In the genomic region with DNA sequence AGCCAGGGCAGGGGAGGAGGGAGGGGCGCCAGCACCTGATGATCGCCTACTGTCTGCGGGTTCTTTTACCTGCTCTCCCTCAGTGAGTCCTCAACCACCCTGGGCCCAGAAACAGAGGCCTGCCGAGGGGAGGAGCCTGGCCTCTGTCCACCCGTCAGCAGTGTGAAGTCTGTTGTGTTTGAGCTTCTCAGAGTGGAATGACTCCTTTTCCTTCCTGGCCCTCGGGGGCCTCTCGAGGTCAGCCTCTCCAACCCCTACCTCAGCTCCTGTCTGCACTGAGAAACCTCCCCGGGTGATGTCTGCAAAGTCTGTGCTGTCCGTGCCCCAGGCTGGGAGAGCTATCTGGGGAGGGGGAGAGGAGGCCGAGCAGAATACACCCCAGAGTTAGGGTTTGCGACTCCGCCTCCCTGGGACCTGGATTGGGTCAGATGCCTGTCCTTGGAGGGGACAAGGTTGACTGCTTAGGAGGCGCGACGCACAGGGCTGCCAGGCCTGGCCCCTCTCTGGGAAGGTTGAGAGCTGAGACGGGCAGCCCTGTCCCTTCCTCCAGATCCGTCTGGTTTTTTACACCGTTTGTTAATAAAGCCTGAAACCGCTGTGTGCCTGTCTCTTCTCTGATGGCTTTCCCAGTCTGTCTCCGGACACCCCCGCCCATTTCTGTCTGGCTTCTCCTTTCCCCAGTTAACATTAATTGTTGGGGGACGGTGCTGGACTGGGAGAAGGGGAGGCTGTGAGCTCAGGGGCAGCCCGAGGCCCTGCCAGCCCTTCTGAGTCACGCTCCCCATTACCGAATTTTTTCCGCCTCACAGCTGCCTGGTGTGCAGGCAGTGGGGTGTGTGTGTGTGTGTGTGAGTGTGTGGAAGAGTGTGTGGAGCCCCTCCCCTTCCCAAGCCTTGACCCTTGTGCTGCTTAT, we compare ENCODE assay signal across 9 cellular contexts. TPM values are rescaled to one million over a fixed set of nuclear protein-coding genes. Genes with fewer than 3 reads are reported as not detected.
DNase-seq lines count a peak whose midpoint lies in the region; ATAC-seq, FAIRE-seq and TF ChIP-seq lines count a peak whose summit lies in the region.
"Had no signal": no experiment of that assay in that cellular context is flagged by ENCODE, and none has a peak within 500 bp of the region (broad histone marks: within the 10 kb centered on the region; RNA-seq: fewer than 3 reads in every experiment).

No MANE protein-coding gene starts in this region.

- H3K9me3 Mint-ChIP-seq in activated B cell treated with CpG ODN at 0.5 μM for 24 hours, result no peaks in the 10 kb centered on the region

- H3K9me3 ChIP-seq in mucosa of descending colon (no peaks in the 10 kb centered on the region), stomach (no peaks in the 10 kb centered on the region)

- H3K4me3 ChIP-seq in dorsolateral prefrontal cortex (peak overlapping the region in 18 of 59 donors; percentile 1 to 85 (median 24)), mucosa of descending colon (no peak overlapping the region), stomach (peak overlapping the region in 1 of 4 donors; percentile 1)

- TF ChIP-seq POLR2A in stomach (IDR thresholded peaks at IDR 0.05) (no peak), GM12892 (IDR thresholded peaks at IDR 0.05; ENCODE audit: low read depth, low read length) (no peak)

- peaks cover 0 to 16% (median 0%) of the 10 kb centered on the region in 45 donors for H3K27me3 ChIP-seq in dorsolateral prefrontal cortex
- peaks cover 0 to 58% (median 10%) of the 10 kb centered on the region in 3 donors for H3K27me3 ChIP-seq in stomach

- peaks cover 7% of the 10 kb centered on the region for H3K27me3 Mint-ChIP-seq in activated B cell treated with CpG ODN at 0.5 μM for 24 hours

- CTCF ChIA-PET in activated B cell treated with CpG ODN at 0.5 μM for 24 hours (lab: Charles Lee), result interaction anchor here (4.3 kb wide), 1 partner anchor 17 kb away, joined by 20 read pairs; no protein-coding TSS in a partner anchor

- peak; percentile 11 for DNase-seq in NCI-H2107 treated with DMSO at 0.1 percent for 48 hours (lab: John Stamatoyannopoulos, UW; ENCODE audit: unreplicated experiment)
- no peak for DNase-seq in NCI-H2107 (lab: John Stamatoyannopoulos, UW)
- no peak for DNase-seq in activated B cell treated with CpG ODN at 0.5 μM for 24 hours
- DNase-seq in dorsolateral prefrontal cortex, result peak in 2 of 10 donors; percentile 26 to 47
- DNase-seq in mucosa of descending colon, result peak in 2 of 3 donors; percentile 50 to 68
- DNase-seq in stomach, result no peak
- DNase-seq in GM12892 (ENCODE audit: insufficient read length), result no peak

- TF ChIP-seq CTCF in activated B cell treated with CpG ODN at 0.5 μM for 24 hours (IDR thresholded peaks at IDR 0.05) (no peak), dorsolateral prefrontal cortex (IDR thresholded peaks at IDR 0.05 in 54 of 56, conservative IDR thresholded peaks at IDR 0.05 in 2 of 56; ENCODE audit: low read depth in 1 of 56, partially characterized antibody in 56 of 56) (no peak), mucosa of descending colon (IDR thresholded peaks at IDR 0.05) (no peak), stomach (IDR thresholded peaks at IDR 0.05) (no peak)

- WGBS in stomach, 5 donors, result 26 to 43% (median 33%) methylated on average over 23 to 26 of the region's 26 CpGs

- intact Hi-C loops in activated B cell treated with CpG ODN at 0.5 μM for 24 hours (cut with micrococcal nuclease) (no loop called here), dorsolateral prefrontal cortex (cut with DNase I) (no loop called here), mucosa of descending colon (cut with DNase I, micrococcal nuclease) (no loop called here), stomach (cut with DNase I; ENCODE audit: low total_unique reads) (no loop called here)

- H3K27ac ChIP-seq in dorsolateral prefrontal cortex, result peak overlapping the region in 49 of 59 donors; percentile 2 to 90 (median 66)
- peak overlapping the region; percentile 41 to 96 (median 85) for H3K27ac ChIP-seq in stomach

- H3K4me1 ChIP-seq in mucosa of descending colon (ENCODE audit: low read depth) (peaks cover 14% of the 10 kb centered on the region), stomach (peaks cover 41 to 84% (median 66%) of the 10 kb centered on the region in 4 donors)

- ATAC-seq in activated B cell treated with CpG ODN at 0.5 μM for 24 hours (ENCODE audit: low read depth), result no peak
- peak; percentile 35 for ATAC-seq in mucosa of descending colon
- no peak for ATAC-seq in HG03442 (IDR thresholded peaks at IDR 0.05; ENCODE audit: unreplicated experiment)

- H3K36me3 ChIP-seq in mucosa of descending colon (ENCODE audit: low read depth) (no peaks in the 10 kb centered on the region), stomach (peaks cover 12 to 20% (median 16%) of the 10 kb centered on the region in 4 donors)

- H3K27ac Mint-ChIP-seq in activated B cell treated with CpG ODN at 0.5 μM for 24 hours, result peak overlapping the region; percentile 24

- POLR2A ChIA-PET in activated B cell treated with CpG ODN at 0.5 μM for 24 hours (lab: Charles Lee), result interaction anchor here (0.5 to 4.1 kb wide), 4 partner anchors 10 to 365 kb away, joined by 3 to 42 read pairs (median 6); partner anchors contain the start of gene ZNF628

- no peak for TF ChIP-seq EP300 in stomach (IDR thresholded peaks at IDR 0.05)

- FAIRE-seq in GM12892 (lab: Jason Lieb, UNC), result no peak
- FAIRE-seq: A204.1 had no signal

- H3K36me3 Mint-ChIP-seq in activated B cell treated with CpG ODN at 0.5 μM for 24 hours (ENCODE audit: low read depth), result no peaks in the 10 kb centered on the region

- peaks cover 14% of the 10 kb centered on the region for H3K4me1 Mint-ChIP-seq in activated B cell treated with CpG ODN at 0.5 μM for 24 hours

- H3K4me3 Mint-ChIP-seq in activated B cell treated with CpG ODN at 0.5 μM for 24 hours, result peak overlapping the region; percentile 1

RNA-seq across cellular contexts. Expression of gene SSC5D, which starts 1.0 kb away (rescaled TPM):
- total RNA-seq in activated B cell treated with CpG ODN at 0.5 μM for 24 hours, result 0.17 and 0.20 TPM in 2 replicates
- total RNA-seq in dorsolateral prefrontal cortex, result 10 to 100 TPM in 1 of 120 experiments, 1 to 10 TPM in 119; 1.3 to 11.4 (median 4.6) TPM
- total RNA-seq in mucosa of descending colon, result 10 to 100 TPM in 1 of 3 donors, 1 to 10 TPM in 2; 2.6 to 35.0 (median 4.0) TPM
- total RNA-seq in stomach, result 10 to 100 TPM in 2 of 5 donors, 1 to 10 TPM in 2, not detected in 1; 2.2 to 15.1 (median 9.8) TPM
- polyA plus RNA-seq in stomach, result under 1 TPM; 0.46 to 0.87 (median 0.80) TPM
- polyA plus RNA-seq in GM12892 (2012; ENCODE audit: missing spikeins), result 0.08 TPM

RNA-seq across cellular contexts. Expression of gene NAT14, which starts 2.2 kb away (rescaled TPM):
- total RNA-seq in activated B cell treated with CpG ODN at 0.5 μM for 24 hours, result 10.9 and 13.8 TPM in 2 replicates
- 10 to 100 TPM; 31.4 to 82.8 (median 57.2) TPM for total RNA-seq in dorsolateral prefrontal cortex
- total RNA-seq in mucosa of descending colon, result 10 to 100 TPM in 1 of 3 donors, 1 to 10 TPM in 2; 3.9 to 21.7 (median 5.5) TPM
- total RNA-seq in stomach, result 1 to 10 TPM in 2 of 5 donors, not detected in 3; 4.3 to 6.4 TPM
- polyA plus RNA-seq in stomach, result 10 to 100 TPM in 2 of 3 donors, 1 to 10 TPM in 1; 8.7 to 22.1 (median 14.4) TPM
- polyA plus RNA-seq in GM12892 (2012; ENCODE audit: missing spikeins), result 12.0 TPM

RNA-seq across cellular contexts. Expression of gene ZNF628, which starts 10.8 kb away (rescaled TPM):
- 10.4 and 12.7 TPM in 2 replicates for total RNA-seq in activated B cell treated with CpG ODN at 0.5 μM for 24 hours
- total RNA-seq in dorsolateral prefrontal cortex, result 10 to 100 TPM in 8 of 120 experiments, 1 to 10 TPM in 112; 3.1 to 14.2 (median 6.2) TPM
- total RNA-seq in mucosa of descending colon, result 10 to 100 TPM in 1 of 3 donors, 1 to 10 TPM in 2; 6.8 to 11.1 (median 7.9) TPM
- total RNA-seq in stomach, result 10 to 100 TPM in 1 of 5 donors, 1 to 10 TPM in 3, under 1 TPM in 1; 0.58 to 16.1 (median 5.7) TPM
- polyA plus RNA-seq in stomach, result 1 to 10 TPM; 2.0 to 7.2 (median 4.3) TPM
- polyA plus RNA-seq in GM12892 (2012; ENCODE audit: missing spikeins), result 0.13 TPM

RNA-seq across cellular contexts. Expression of gene C19orf85, which starts 22.7 kb away (rescaled TPM):
- total RNA-seq in activated B cell treated with CpG ODN at 0.5 μM for 24 hours, result not detected in 2 replicates
- under 1 TPM in 1 of 120 experiments, not detected in 119; 0.57 TPM for total RNA-seq in dorsolateral prefrontal cortex
- total RNA-seq in mucosa of descending colon, result not detected
- total RNA-seq in stomach, result not detected
- polyA plus RNA-seq in stomach, result under 1 TPM in 1 of 3 donors, not detected in 2; 0.23 TPM
- polyA plus RNA-seq in GM12892 (2012; ENCODE audit: missing spikeins), result not detected

RNA-seq across cellular contexts. Expression of gene ISOC2, which starts 25.8 kb away (rescaled TPM):
- total RNA-seq in activated B cell treated with CpG ODN at 0.5 μM for 24 hours, result 28.7 and 29.0 TPM in 2 replicates
- total RNA-seq in dorsolateral prefrontal cortex, result 10 to 100 TPM; 25.1 to 48.5 (median 36.7) TPM
- total RNA-seq in mucosa of descending colon, result 10 to 100 TPM; 65.8 to 88.4 (median 86.9) TPM
- total RNA-seq in stomach, result 100 to 1,000 TPM in 1 of 5 donors, 10 to 100 TPM in 4; 19.8 to 348 (median 63.6) TPM
- 10 to 100 TPM; 76.7 to 80.5 (median 79.6) TPM for polyA plus RNA-seq in stomach
- polyA plus RNA-seq in GM12892 (2012; ENCODE audit: missing spikeins), result 22.7 TPM

Comparison
In these comparisons a context has a peak if more than half of its experiments do, and no peak if none do; other contexts are left out.
1. DNase-seq: peak in NCI-H2107 treated with DMSO at 0.1 percent for 48 hours (single experiment) and mucosa of descending colon (2 of 3); none in NCI-H2107 (single experiment), activated B cell treated with CpG ODN at 0.5 μM for 24 hours (single experiment), stomach (single experiment) and GM12892 (single experiment).